Comparison of ENCODE assay signal across 27 cellular contexts in the genomic region with DNA sequence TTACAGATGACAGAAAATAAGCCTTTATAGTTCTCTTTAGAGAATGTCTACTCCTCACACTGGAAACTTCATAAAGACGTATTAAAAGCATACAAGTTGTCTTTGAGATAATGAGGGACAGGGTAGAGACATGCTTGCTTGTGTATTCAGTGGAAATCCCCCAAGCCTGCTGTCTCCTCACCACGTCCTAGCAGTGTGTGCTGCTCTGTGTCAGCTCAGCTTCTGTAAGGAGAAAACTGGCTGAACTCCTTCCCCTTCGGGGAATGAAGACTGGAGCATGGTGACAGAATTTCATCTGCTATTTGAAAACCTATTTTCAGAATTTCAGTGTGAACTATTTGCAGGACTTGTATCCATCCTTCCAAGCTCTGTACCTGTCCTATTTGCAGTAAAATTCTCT. TPM values are rescaled to one million over a fixed set of nuclear protein-coding genes. Genes with fewer than 3 reads are reported as not detected.
"Had no signal": no experiment of that assay in that cellular context is flagged by ENCODE, and none has a peak within 500 bp of the region (broad histone marks: within the 10 kb centered on the region; RNA-seq: fewer than 3 reads in every experiment).

No MANE protein-coding gene starts in this region.

- H3K36me3 Mint-ChIP-seq: WTC11 had no signal

- H3K4me3 ChIP-seq: cardiac muscle cell had no signal

- H3K27me3 ChIP-seq: brain microvascular endothelial cell, cardiac muscle cell had no signal

- H3K4me3 Mint-ChIP-seq: activated CD4-positive, alpha-beta T cell treated with anti-CD3 and anti-CD28 coated beads, Interleukin-2, amount 10 ng/mL, durations not matched to agents 24 days and 14 days; T-helper 1 cell treated with Interleukin-12 subunit alpha and Interleukin-12 subunit beta and Interleukin-4 antibody, amounts not matched to agents 30 μg/mL and 1 μg/mL, for 36 hours; WTC11 had no signal

- H3K27ac ChIP-seq: brain microvascular endothelial cell, cardiac muscle cell, KMS-11 had no signal

- DNase-seq: activated CD4-positive, alpha-beta T cell treated with anti-CD3 and anti-CD28 coated beads for 1 hour; activated CD4-positive, alpha-beta T cell treated with anti-CD3 and anti-CD28 coated beads, Interleukin-2, amount 10 ng/mL, durations not matched to agents 24 days and 14 days; activated CD4-positive, alpha-beta T cell treated with anti-CD3 and anti-CD28 coated beads, Interleukin-2, amount 50 U/mL, for 48 hours; activated naive CD4-positive, alpha-beta T cell treated with anti-CD3 and anti-CD28 coated beads, Interleukin-2, amount 50 U/mL, for 16 hours; activated T-cell treated with anti-CD3 and anti-CD28 coated beads for 4 hours; activated T-cell treated with anti-CD3 and anti-CD28 coated beads, Interleukin-2, amount 50 U/mL, for 48 hours; amygdala; brain microvascular endothelial cell; NCI-H1092 treated with DMSO at 0.1 percent for 48 hours; NCI-H1417 treated with DMSO at 0.1 percent for 48 hours; NCI-H1694; NCI-H2029 treated with DMSO at 0.1 percent for 48 hours; NCI-H345; NCI-H510A; NCI-H526 treated with DMSO at 0.1 percent for 48 hours; NK-92 treated with Interleukin-12 subunit alpha and Interleukin-12 subunit beta, amount 100 ng/mL, for 24 hours; PC-3; SHP77 treated with DMSO at 0.1 percent for 48 hours; T-helper 9 cell had no signal

- H3K27ac Mint-ChIP-seq: activated CD4-positive, alpha-beta T cell treated with anti-CD3 and anti-CD28 coated beads, Interleukin-2, amount 10 ng/mL, durations not matched to agents 24 days and 14 days; activated T-helper 2 cell treated with anti-CD3 and anti-CD28 coated beads, Interferon-gamma antibody, Interleukin-2, Interleukin-4, amounts not matched to agents 10 μg/mL and 5 μg/mL and 100 μg/mL, durations not matched to agents 14 hours and 24 hours and 36 hours; T-helper 1 cell treated with Interleukin-12 subunit alpha and Interleukin-12 subunit beta and Interleukin-4 antibody, amounts not matched to agents 30 μg/mL and 1 μg/mL, for 36 hours; WTC11 had no signal

- ATAC-seq: PC-3, WTC11 had no signal

- H3K36me3 ChIP-seq: brain microvascular endothelial cell, cardiac muscle cell had no signal

RNA-seq across cellular contexts. Expression of a gene that starts 9.4 kb away (rescaled TPM):
- total RNA-seq: activated CD4-positive, alpha-beta T cell treated with anti-CD3 and anti-CD28 coated beads, Interleukin-2, amount 10 ng/mL, durations not matched to agents 24 days and 14 days; activated T-helper 2 cell treated with anti-CD3 and anti-CD28 coated beads, Interferon-gamma antibody, Interleukin-2, Interleukin-4, amounts not matched to agents 10 μg/mL and 5 μg/mL and 100 μg/mL, durations not matched to agents 14 hours and 24 hours and 36 hours; astrocyte; cardiac muscle cell; MCF 10A; PC-3; SK-MEL-5; WTC11 had no signal
- polyA plus RNA-seq: cardiac muscle cell had no signal

RNA-seq across cellular contexts. Expression of a gene that starts 25.8 kb away (rescaled TPM):
- total RNA-seq: activated CD4-positive, alpha-beta T cell treated with anti-CD3 and anti-CD28 coated beads, Interleukin-2, amount 10 ng/mL, durations not matched to agents 24 days and 14 days; activated T-helper 2 cell treated with anti-CD3 and anti-CD28 coated beads, Interferon-gamma antibody, Interleukin-2, Interleukin-4, amounts not matched to agents 10 μg/mL and 5 μg/mL and 100 μg/mL, durations not matched to agents 14 hours and 24 hours and 36 hours; astrocyte; cardiac muscle cell; MCF 10A; PC-3; SK-MEL-5; WTC11 had no signal
- polyA plus RNA-seq: cardiac muscle cell had no signal
